ENCODE assay signal across 10 cellular contexts in genomic region chr20:38581013-38581412, GRCh38. TPM values are rescaled to one million over a fixed set of nuclear protein-coding genes. Genes with fewer than 3 reads are reported as not detected.
DNase-seq lines count a peak whose midpoint lies in the region; ATAC-seq and TF ChIP-seq lines count a peak whose summit lies in the region.
"Had no signal": no experiment of that assay in that cellular context is flagged by ENCODE, and none has a peak within 500 bp of the region (broad histone marks: within the 10 kb centered on the region; RNA-seq: fewer than 3 reads in every experiment).

Gene ADIG (plus strand): TSS chr20:38581197. CDS start chr20:38581251, 54 bp downstream.

- H3K36me3 ChIP-seq in GM23338 (ENCODE audit: insufficient read depth) (peaks cover 4% of the 10 kb centered on the region; the same call in 1 of the 2 replicates), SJCRH30 (peaks cover 8% of the 10 kb centered on the region; the same call in 1 of the 2 replicates)

- H3K79me2 ChIP-seq in GM23338 (replicated peaks; ENCODE audit: insufficient read depth), result no peaks in the 10 kb centered on the region

- H3K4me1 Mint-ChIP-seq in GM23338, result peaks cover 20% of the 10 kb centered on the region
- no peaks in the 10 kb centered on the region for H3K4me1 Mint-ChIP-seq in progenitor cell of endocrine pancreas (ENCODE audit: low read depth)

- ATAC-seq in GM23338, result peak; percentile 27
- ATAC-seq in left cardiac atrium, result peak; percentile 83 to 89

- no peaks in the 10 kb centered on the region for H3K9me2 ChIP-seq in GM23338 (ENCODE audit: insufficient read depth)

- H3K9me3 Mint-ChIP-seq in GM23338 (no peaks in the 10 kb centered on the region), progenitor cell of endocrine pancreas (ENCODE audit: low read depth) (no peaks in the 10 kb centered on the region)

- H3K4me3 ChIP-seq in GM23338 (no peak within 1 kb of the TSS), SJCRH30 (no peak within 1 kb of the TSS)

- no peaks in the 10 kb centered on the region for H3K9me3 ChIP-seq in SJCRH30 (replicated peaks)

- no peak within 1 kb of the TSS for H3K4me2 ChIP-seq in GM23338

- no peak for DNase-seq in GM23338 (ENCODE audit: low spot score)
- peak; percentile 37 to 51 for DNase-seq in SJCRH30
- DNase-seq in left cardiac atrium, result peak; percentile 40
- DNase-seq in progenitor cell of endocrine pancreas (ENCODE audit: low spot score, unreplicated experiment), result no peak
- DNase-seq in EL, result no peak
- DNase-seq in LoVo (ENCODE audit: low spot score), result no peak
- DNase-seq in GF-D8 (lab: John Stamatoyannopoulos, UW), result no peak
- DNase-seq: NCI-H748 treated with DMSO at 0.1 percent for 48 hours, T1000 had no signal

- H3K27me3 ChIP-seq in GM23338 (ENCODE audit: insufficient read depth), result no peaks in the 10 kb centered on the region
- no peaks in the 10 kb centered on the region; the same call in 1 of the 2 replicates for H3K27me3 ChIP-seq in SJCRH30

- peaks cover 3% of the 10 kb centered on the region; the same call in 1 of the 2 replicates for H4K20me1 ChIP-seq in GM23338 (replicated peaks; ENCODE audit: insufficient read depth)

- H2AFZ ChIP-seq in GM23338, result no peak within 1 kb of the TSS

- H3K36me3 Mint-ChIP-seq in GM23338 (ENCODE audit: low read depth), result no peaks in the 10 kb centered on the region; the same call in 2 of the 3 replicates
- no peaks in the 10 kb centered on the region for H3K36me3 Mint-ChIP-seq in progenitor cell of endocrine pancreas (ENCODE audit: insufficient read depth)

- no peak for TF ChIP-seq CTCF in GM23338 (conservative IDR thresholded peaks at IDR 0.05; ENCODE audit: low read depth in 2 of 2)
- TF ChIP-seq CTCF in progenitor cell of endocrine pancreas (IDR thresholded peaks at IDR 0.05; ENCODE audit: unreplicated experiment), result no peak

- H3K27me3 Mint-ChIP-seq in GM23338 (ENCODE audit: insufficient read depth, low read depth, poor library complexity), result peaks cover 8% of the 10 kb centered on the region
- no peaks in the 10 kb centered on the region for H3K27me3 Mint-ChIP-seq in progenitor cell of endocrine pancreas

- no peak within 1 kb of the TSS for H3K4me3 Mint-ChIP-seq in GM23338
- no peak within 1 kb of the TSS for H3K4me3 Mint-ChIP-seq in progenitor cell of endocrine pancreas (ENCODE audit: low read depth)

- H3K4me1 ChIP-seq in GM23338 (ENCODE audit: insufficient read depth) (no peaks in the 10 kb centered on the region), SJCRH30 (no peaks in the 10 kb centered on the region)

- no peak within 1 kb of the TSS for H3K27ac ChIP-seq in GM23338 (ENCODE audit: low read depth)
- H3K27ac ChIP-seq in SJCRH30, result no peak within 1 kb of the TSS

- intact Hi-C loops in left cardiac atrium (cut with DNase I), result no loop called here

- H3K27ac Mint-ChIP-seq in GM23338 (0 out of 2 replicates have a peak within 1 kb of the TSS, but pooled peaks have one; percentile 5), progenitor cell of endocrine pancreas (peak within 1 kb of the TSS; percentile 81)

- H3F3A ChIP-seq in GM23338 (replicated peaks; ENCODE audit: low read depth), result no peaks in the 10 kb centered on the region

TF ChIP-seq in GM23338, 12 proteins besides CTCF, POLR2A, EP300 and RAD21:
- TF ChIP-seq, protein P1, sequence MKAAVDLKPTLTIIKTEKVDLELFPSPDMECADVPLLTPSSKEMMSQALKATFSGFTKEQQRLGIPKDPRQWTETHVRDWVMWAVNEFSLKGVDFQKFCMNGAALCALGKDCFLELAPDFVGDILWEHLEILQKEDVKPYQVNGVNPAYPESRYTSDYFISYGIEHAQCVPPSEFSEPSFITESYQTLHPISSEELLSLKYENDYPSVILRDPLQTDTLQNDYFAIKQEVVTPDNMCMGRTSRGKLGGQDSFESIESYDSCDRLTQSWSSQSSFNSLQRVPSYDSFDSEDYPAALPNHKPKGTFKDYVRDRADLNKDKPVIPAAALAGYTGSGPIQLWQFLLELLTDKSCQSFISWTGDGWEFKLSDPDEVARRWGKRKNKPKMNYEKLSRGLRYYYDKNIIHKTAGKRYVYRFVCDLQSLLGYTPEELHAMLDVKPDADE (IDR thresholded peaks at IDR 0.05), result no peak
- no peak for TF ChIP-seq JUNB (IDR thresholded peaks at IDR 0.05; ENCODE audit: unreplicated experiment)
- TF ChIP-seq, protein P2, sequence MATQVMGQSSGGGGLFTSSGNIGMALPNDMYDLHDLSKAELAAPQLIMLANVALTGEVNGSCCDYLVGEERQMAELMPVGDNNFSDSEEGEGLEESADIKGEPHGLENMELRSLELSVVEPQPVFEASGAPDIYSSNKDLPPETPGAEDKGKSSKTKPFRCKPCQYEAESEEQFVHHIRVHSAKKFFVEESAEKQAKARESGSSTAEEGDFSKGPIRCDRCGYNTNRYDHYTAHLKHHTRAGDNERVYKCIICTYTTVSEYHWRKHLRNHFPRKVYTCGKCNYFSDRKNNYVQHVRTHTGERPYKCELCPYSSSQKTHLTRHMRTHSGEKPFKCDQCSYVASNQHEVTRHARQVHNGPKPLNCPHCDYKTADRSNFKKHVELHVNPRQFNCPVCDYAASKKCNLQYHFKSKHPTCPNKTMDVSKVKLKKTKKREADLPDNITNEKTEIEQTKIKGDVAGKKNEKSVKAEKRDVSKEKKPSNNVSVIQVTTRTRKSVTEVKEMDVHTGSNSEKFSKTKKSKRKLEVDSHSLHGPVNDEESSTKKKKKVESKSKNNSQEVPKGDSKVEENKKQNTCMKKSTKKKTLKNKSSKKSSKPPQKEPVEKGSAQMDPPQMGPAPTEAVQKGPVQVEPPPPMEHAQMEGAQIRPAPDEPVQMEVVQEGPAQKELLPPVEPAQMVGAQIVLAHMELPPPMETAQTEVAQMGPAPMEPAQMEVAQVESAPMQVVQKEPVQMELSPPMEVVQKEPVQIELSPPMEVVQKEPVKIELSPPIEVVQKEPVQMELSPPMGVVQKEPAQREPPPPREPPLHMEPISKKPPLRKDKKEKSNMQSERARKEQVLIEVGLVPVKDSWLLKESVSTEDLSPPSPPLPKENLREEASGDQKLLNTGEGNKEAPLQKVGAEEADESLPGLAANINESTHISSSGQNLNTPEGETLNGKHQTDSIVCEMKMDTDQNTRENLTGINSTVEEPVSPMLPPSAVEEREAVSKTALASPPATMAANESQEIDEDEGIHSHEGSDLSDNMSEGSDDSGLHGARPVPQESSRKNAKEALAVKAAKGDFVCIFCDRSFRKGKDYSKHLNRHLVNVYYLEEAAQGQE (IDR thresholded peaks at IDR 0.05; ENCODE audit: unreplicated experiment), result no peak

RNA-seq across cellular contexts. Expression of gene ADIG, which starts in this region (rescaled TPM):
- not detected in 2 replicates for total RNA-seq in GM23338 (2014; rRNA removed; shearing (Covaris generic))
- polyA plus RNA-seq in GM23338 (2016; fragmentation: Nextera tagmentation; extraction: Ambion mirVana), result not detected in 2 replicates
- total RNA-seq in SJCRH30 (2014; rRNA removed; shearing (Covaris generic)), result not detected in 2 replicates
- not detected for total RNA-seq in left cardiac atrium
- not detected in 2 replicates for total RNA-seq in progenitor cell of endocrine pancreas
- total RNA-seq: HT1080 had no signal

Comparison
In these comparisons a context has a peak if more than half of its experiments do, and no peak if none do; other contexts are left out.
1. Peak in ATAC-seq in GM23338; RNA of the gene not detected or under 1 TPM.
2. Peak in DNase-seq in SJCRH30; RNA of the gene not detected or under 1 TPM.
3. Peak in DNase-seq and ATAC-seq in left cardiac atrium; RNA of the gene not detected or under 1 TPM.